22 cellular contexts compared by ENCODE assay signal in genomic region chr1:201074018-201074417, GRCh38. TPM values are rescaled to one million over a fixed set of nuclear protein-coding genes. Genes with fewer than 3 reads are reported as not detected.
"Had no signal": no experiment of that assay in that cellular context is flagged by ENCODE, and none has a peak within 500 bp of the region (broad histone marks: within the 10 kb centered on the region; RNA-seq: fewer than 3 reads in every experiment).

No MANE protein-coding gene starts in this region.

- ATAC-seq: Right ventricle myocardium inferior, SK-N-SH treated with all-trans-retinoic acid at 6 μM for 48 hours had no signal

- H3K36me3 ChIP-seq: SJCRH30 had no signal

- H3K27ac ChIP-seq: SJCRH30 had no signal

- H3K9me3 ChIP-seq: SJCRH30 had no signal

- H3K4me1 ChIP-seq: SJCRH30 had no signal

- H3K4me3 ChIP-seq: SJCRH30 had no signal

- DNase-seq: KBM-7, MV-4-11, NCI-H1092, NCI-H1105 treated with DMSO at 0.1 percent for 48 hours, NCI-H1417 treated with DMSO at 0.1 percent for 48 hours, NCI-H146, NCI-H1694 treated with DMSO at 0.1 percent for 48 hours, NCI-H1930, NCI-H2081, NCI-H2107, NCI-H2227 treated with DMSO at 0.1 percent for 48 hours, NCI-H510A, NCI-H524 treated with DMSO at 0.1 percent for 48 hours, NCI-H69, NCI-H774, SHP77 treated with DMSO at 0.1 percent for 48 hours, SJCRH30 had no signal

RNA-seq across cellular contexts. Expression of gene CACNA1S, which starts 38.2 kb away (rescaled TPM):
- total RNA-seq: HT-29, MCF 10A, Right ventricle myocardium inferior had no signal

RNA-seq across cellular contexts. Expression of gene ASCL5, which starts 53.0 kb away (rescaled TPM):
- total RNA-seq: HT-29, LHCN-M2, MCF 10A, Right ventricle myocardium inferior, SJCRH30 had no signal
